In genomic region chr11:123363556-123363955, GRCh38 we compare ENCODE assay signal across 16 cellular contexts.
A peak's percentile ranks its signal among the peaks of the same experiment; 100 is the strongest.
DNase-seq lines count a peak whose midpoint lies in the region; ATAC-seq and TF ChIP-seq lines count a peak whose summit lies in the region.
"Had no signal": no experiment of that assay in that cellular context is flagged by ENCODE, and none has a peak within 500 bp of the region (broad histone marks: within the 10 kb centered on the region; RNA-seq: fewer than 3 reads in every experiment).

No MANE protein-coding gene starts in this region.

- no peak for DNase-seq in Right ventricle myocardium superior
- no peak for DNase-seq in cardiac septum (ENCODE audit: low spot score)
- peak; percentile 63 to 82 for DNase-seq in NCI-H446 (lab: John Stamatoyannopoulos, UW)
- DNase-seq in left cardiac atrium, result no peak
- no peak for DNase-seq in AG08395 (ENCODE audit: low spot score)
- DNase-seq in type B pancreatic cell (ENCODE audit: extremely low spot score, unreplicated experiment), result no peak
- no peak for DNase-seq in DMS114 treated with DMSO at 0.1 percent for 48 hours (lab: John Stamatoyannopoulos, UW; ENCODE audit: unreplicated experiment)
- DNase-seq: activated CD4-positive, alpha-beta T cell treated with anti-CD3 and anti-CD28 coated beads for 1 hour; activated CD8-positive, alpha-beta memory T cell treated with anti-CD3 and anti-CD28 coated beads, Interleukin-2, amount 50 U/mL, for 48 hours; activated naive CD4-positive, alpha-beta T cell treated with Interleukin-2 at 50 U/mL for 16 hours; Caco-2; effector CD8-positive, alpha-beta T cell; GDM1; NCI-H2171; NCI-H748 treated with DMSO at 0.1 percent for 48 hours had no signal

- no peak overlapping the region for H3K4me3 Mint-ChIP-seq in type B pancreatic cell

- intact Hi-C loops in Right ventricle myocardium superior (cut with DNase I), result no loop called here
- intact Hi-C loops in cardiac septum (cut with DNase I), result loop anchor here (5.0 kb wide), 1 partner anchor 109 kb away; no protein-coding TSS in a partner anchor
- intact Hi-C loops in left cardiac atrium (cut with DNase I), result no loop called here

- H3K4me1 Mint-ChIP-seq in type B pancreatic cell (ENCODE audit: unreplicated experiment), result no peaks in the 10 kb centered on the region

- H3K9me3 Mint-ChIP-seq in type B pancreatic cell, result no peaks in the 10 kb centered on the region

- no peak for TF ChIP-seq CTCF in type B pancreatic cell (conservative IDR thresholded peaks at IDR 0.05)

- no peaks in the 10 kb centered on the region for H3K36me3 Mint-ChIP-seq in type B pancreatic cell

- H3K27ac Mint-ChIP-seq in type B pancreatic cell, result no peak overlapping the region

- ATAC-seq in Right ventricle myocardium superior (ENCODE audit: poor library complexity), result peak; percentile 85
- ATAC-seq in left cardiac atrium, result peak; percentile 44 to 55
- ATAC-seq: esophagus mucosa had no signal

- H3K27me3 Mint-ChIP-seq in type B pancreatic cell, result peaks cover 61% of the 10 kb centered on the region

Comparison
In these comparisons a context has a peak if more than half of its experiments do, and no peak if none do; other contexts are left out.
1. DNase-seq: peak in NCI-H446 (2 of 2); none in Right ventricle myocardium superior (single experiment), cardiac septum (single experiment), left cardiac atrium (single experiment), AG08395 (single experiment), type B pancreatic cell (single experiment) and DMS114 treated with DMSO at 0.1 percent for 48 hours (single experiment).